34 cellular contexts compared by ENCODE assay signal in genomic region chrX:80423000-80423399, GRCh38. TPM values are rescaled to one million over a fixed set of nuclear protein-coding genes. Genes with fewer than 3 reads are reported as not detected.
"Had no signal": no experiment of that assay in that cellular context is flagged by ENCODE, and none has a peak within 500 bp of the region (broad histone marks: within the 10 kb centered on the region; RNA-seq: fewer than 3 reads in every experiment).

No MANE protein-coding gene starts in this region.

- ATAC-seq: activated CD4-positive, alpha-beta T cell treated with anti-CD3 and anti-CD28 coated beads for 36 hours; activated CD8-positive, alpha-beta memory T cell treated with anti-CD3 and anti-CD28 coated beads, Interleukin-2, amount 10 ng/mL, durations not matched to agents 7 days and 5 days; activated CD8-positive, alpha-beta T cell treated with anti-CD3 and anti-CD28 coated beads, Interleukin-2, amount 10 ng/mL, durations not matched to agents 7 days and 5 days; activated T-cell treated with anti-CD3 and anti-CD28 coated beads, Interleukin-2, amount 50 U/mL, for 72 hours; gastroesophageal sphincter; heart right ventricle had no signal

- H3K9me3 ChIP-seq: esophagus muscularis mucosa, gastroesophageal sphincter had no signal

- H3K27ac ChIP-seq: brain microvascular endothelial cell, coronary artery, dorsolateral prefrontal cortex, esophagus muscularis mucosa, gastroesophageal sphincter, heart right ventricle had no signal

- H3K36me3 ChIP-seq: brain microvascular endothelial cell, esophagus muscularis mucosa, gastroesophageal sphincter, heart right ventricle had no signal

- DNase-seq: activated CD4-positive, alpha-beta memory T cell treated with anti-CD3 and anti-CD28 coated beads for 36 hours; activated CD4-positive, alpha-beta T cell treated with anti-CD3 and anti-CD28 coated beads for 36 hours; activated CD4-positive, alpha-beta T cell treated with anti-CD3 and anti-CD28 coated beads, Interleukin-2, amount 10 ng/mL, durations not matched to agents 24 days and 14 days; activated CD4-positive, CD25-positive, alpha-beta regulatory T cell; activated CD4-positive, CD25-positive, alpha-beta regulatory T cell treated with anti-CD3 and anti-CD28 coated beads, Interleukin-2, amount 50 U/mL, for 72 hours; activated CD8-positive, alpha-beta memory T cell treated with anti-CD3 and anti-CD28 coated beads, Interleukin-2, amount 10 ng/mL, durations not matched to agents 7 days and 5 days; activated CD8-positive, alpha-beta memory T cell treated with anti-CD3 and anti-CD28 coated beads, Interleukin-2, amount 50 U/mL, for 4 hours; activated CD8-positive, alpha-beta T cell treated with anti-CD3 and anti-CD28 coated beads, Interleukin-2, amount 10 ng/mL, durations not matched to agents 7 days and 5 days; activated effector memory CD4-positive, alpha-beta T cell treated with Interleukin-2 at 50 U/mL for 16 hours; activated gamma-delta T cell treated with Interleukin-2 at 50 U/mL for 16 hours; activated naive CD4-positive, alpha-beta T cell treated with anti-CD3 and anti-CD28 coated beads, Interleukin-2, amount 50 U/mL, for 16 hours; activated naive CD4-positive, alpha-beta T cell treated with Interleukin-2 at 50 U/mL for 16 hours; activated T-cell treated with anti-CD3 and anti-CD28 coated beads, Interleukin-2, amount 50 U/mL, for 24 hours; activated T-cell treated with anti-CD3 and anti-CD28 coated beads, Interleukin-2, amount 50 U/mL, for 72 hours; amniotic stem cell; anterior cingulate cortex; brain microvascular endothelial cell; dorsolateral prefrontal cortex; effector memory CD4-positive, alpha-beta T cell; endodermal cell; heart right ventricle; T-helper 2 cell had no signal

- FAIRE-seq: astrocyte, bronchial epithelial cell, TTC549 had no signal

- H3K4me3 ChIP-seq: coronary artery, dorsolateral prefrontal cortex, esophagus muscularis mucosa, gastroesophageal sphincter, heart right ventricle had no signal

- H3K4me1 ChIP-seq: esophagus muscularis mucosa, gastroesophageal sphincter, heart right ventricle had no signal

- H3K27me3 ChIP-seq: brain microvascular endothelial cell, esophagus muscularis mucosa, gastroesophageal sphincter had no signal

RNA-seq across cellular contexts. Expression of gene TENT5D, which starts 2.8 kb away (rescaled TPM):
- total RNA-seq: activated CD4-positive, alpha-beta memory T cell treated with anti-CD3 and anti-CD28 coated beads for 36 hours; activated CD4-positive, alpha-beta T cell treated with anti-CD3 and anti-CD28 coated beads for 36 hours; activated CD4-positive, alpha-beta T cell treated with anti-CD3 and anti-CD28 coated beads, Interleukin-2, amount 10 ng/mL, durations not matched to agents 24 days and 14 days; activated CD8-positive, alpha-beta memory T cell treated with anti-CD3 and anti-CD28 coated beads for 36 hours; activated CD8-positive, alpha-beta memory T cell treated with anti-CD3 and anti-CD28 coated beads, Interleukin-2, amount 10 ng/mL, durations not matched to agents 7 days and 5 days; activated CD8-positive, alpha-beta T cell treated with anti-CD3 and anti-CD28 coated beads, Interleukin-2, amount 10 ng/mL, durations not matched to agents 7 days and 5 days; activated T-cell treated with anti-CD3 and anti-CD28 coated beads, Interleukin-2, amount 50 U/mL, for 72 hours; astrocyte; bronchial epithelial cell; cardiac septum; cerebellum; dorsolateral prefrontal cortex; epithelial cell of proximal tubule; esophagus muscularis mucosa; gastroesophageal sphincter; glomerular endothelial cell; heart right ventricle; T-helper 1 cell treated with Interleukin-12 subunit alpha and Interleukin-12 subunit beta and Interleukin-4 antibody, amounts not matched to agents 30 ng/mL and 1 ng/mL, for 36 hours had no signal
- polyA plus RNA-seq: heart right ventricle had no signal
